In the genomic region with DNA sequence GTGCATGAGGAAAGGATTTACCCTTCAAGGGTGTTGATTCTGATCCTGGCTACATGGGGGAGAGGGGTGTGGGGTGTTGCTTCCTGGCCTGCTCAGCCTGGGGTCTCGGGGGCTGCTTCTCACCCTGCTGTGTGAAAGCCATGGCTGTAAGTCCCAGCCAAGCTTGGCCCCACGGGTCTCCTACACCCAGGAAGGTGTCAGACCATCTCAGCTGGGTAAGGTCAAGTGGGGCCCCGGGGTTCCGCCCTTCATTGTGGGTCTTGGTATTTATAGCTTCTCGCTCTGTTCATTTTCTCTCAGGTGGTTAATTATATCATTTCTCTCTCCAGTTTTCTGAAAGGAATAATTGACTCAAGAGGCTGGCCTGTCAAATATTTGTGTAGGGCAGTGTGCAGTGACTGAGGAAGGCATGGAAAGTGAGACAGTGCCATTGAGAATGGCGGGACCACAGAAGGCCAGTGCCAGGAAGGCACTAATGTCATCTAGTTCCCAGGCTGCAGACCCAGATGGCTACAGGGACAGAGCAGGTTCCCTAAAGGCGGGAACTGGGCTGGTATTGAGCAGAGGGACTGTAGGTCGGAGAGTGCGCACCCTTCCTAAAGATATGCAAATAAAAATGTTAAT, we compare ENCODE assay signal across 1 cellular context.
TF ChIP-seq lines count a peak whose summit lies in the region.

No MANE protein-coding gene starts in this region.

TF ChIP-seq in WTC11, 78 proteins besides CTCF, POLR2A, EP300 and RAD21 (continued from another document):
- TF ChIP-seq, protein P1, sequence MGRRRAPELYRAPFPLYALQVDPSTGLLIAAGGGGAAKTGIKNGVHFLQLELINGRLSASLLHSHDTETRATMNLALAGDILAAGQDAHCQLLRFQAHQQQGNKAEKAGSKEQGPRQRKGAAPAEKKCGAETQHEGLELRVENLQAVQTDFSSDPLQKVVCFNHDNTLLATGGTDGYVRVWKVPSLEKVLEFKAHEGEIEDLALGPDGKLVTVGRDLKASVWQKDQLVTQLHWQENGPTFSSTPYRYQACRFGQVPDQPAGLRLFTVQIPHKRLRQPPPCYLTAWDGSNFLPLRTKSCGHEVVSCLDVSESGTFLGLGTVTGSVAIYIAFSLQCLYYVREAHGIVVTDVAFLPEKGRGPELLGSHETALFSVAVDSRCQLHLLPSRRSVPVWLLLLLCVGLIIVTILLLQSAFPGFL (CRISPR knock-in tag; IDR thresholded peaks at IDR 0.05; ENCODE audit: borderline replicate concordance), result no peak
- TF ChIP-seq, protein P2, sequence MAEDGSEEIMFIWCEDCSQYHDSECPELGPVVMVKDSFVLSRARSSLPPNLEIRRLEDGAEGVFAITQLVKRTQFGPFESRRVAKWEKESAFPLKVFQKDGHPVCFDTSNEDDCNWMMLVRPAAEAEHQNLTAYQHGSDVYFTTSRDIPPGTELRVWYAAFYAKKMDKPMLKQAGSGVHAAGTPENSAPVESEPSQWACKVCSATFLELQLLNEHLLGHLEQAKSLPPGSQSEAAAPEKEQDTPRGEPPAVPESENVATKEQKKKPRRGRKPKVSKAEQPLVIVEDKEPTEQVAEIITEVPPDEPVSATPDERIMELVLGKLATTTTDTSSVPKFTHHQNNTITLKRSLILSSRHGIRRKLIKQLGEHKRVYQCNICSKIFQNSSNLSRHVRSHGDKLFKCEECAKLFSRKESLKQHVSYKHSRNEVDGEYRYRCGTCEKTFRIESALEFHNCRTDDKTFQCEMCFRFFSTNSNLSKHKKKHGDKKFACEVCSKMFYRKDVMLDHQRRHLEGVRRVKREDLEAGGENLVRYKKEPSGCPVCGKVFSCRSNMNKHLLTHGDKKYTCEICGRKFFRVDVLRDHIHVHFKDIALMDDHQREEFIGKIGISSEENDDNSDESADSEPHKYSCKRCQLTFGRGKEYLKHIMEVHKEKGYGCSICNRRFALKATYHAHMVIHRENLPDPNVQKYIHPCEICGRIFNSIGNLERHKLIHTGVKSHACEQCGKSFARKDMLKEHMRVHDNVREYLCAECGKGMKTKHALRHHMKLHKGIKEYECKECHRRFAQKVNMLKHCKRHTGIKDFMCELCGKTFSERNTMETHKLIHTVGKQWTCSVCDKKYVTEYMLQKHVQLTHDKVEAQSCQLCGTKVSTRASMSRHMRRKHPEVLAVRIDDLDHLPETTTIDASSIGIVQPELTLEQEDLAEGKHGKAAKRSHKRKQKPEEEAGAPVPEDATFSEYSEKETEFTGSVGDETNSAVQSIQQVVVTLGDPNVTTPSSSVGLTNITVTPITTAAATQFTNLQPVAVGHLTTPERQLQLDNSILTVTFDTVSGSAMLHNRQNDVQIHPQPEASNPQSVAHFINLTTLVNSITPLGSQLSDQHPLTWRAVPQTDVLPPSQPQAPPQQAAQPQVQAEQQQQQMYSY (CRISPR knock-in tag; IDR thresholded peaks at IDR 0.05), result no peak
- TF ChIP-seq, protein P3, sequence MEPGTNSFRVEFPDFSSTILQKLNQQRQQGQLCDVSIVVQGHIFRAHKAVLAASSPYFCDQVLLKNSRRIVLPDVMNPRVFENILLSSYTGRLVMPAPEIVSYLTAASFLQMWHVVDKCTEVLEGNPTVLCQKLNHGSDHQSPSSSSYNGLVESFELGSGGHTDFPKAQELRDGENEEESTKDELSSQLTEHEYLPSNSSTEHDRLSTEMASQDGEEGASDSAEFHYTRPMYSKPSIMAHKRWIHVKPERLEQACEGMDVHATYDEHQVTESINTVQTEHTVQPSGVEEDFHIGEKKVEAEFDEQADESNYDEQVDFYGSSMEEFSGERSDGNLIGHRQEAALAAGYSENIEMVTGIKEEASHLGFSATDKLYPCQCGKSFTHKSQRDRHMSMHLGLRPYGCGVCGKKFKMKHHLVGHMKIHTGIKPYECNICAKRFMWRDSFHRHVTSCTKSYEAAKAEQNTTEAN (CRISPR knock-in tag; IDR thresholded peaks at IDR 0.05), result no peak
- TF ChIP-seq NR2C2 (CRISPR knock-in tag; IDR thresholded peaks at IDR 0.05), result no peak
- no peak for TF ChIP-seq GRHL2 (CRISPR knock-in tag; IDR thresholded peaks at IDR 0.05; ENCODE audit: insufficient replicate concordance, severe bottlenecking)
- TF ChIP-seq NR1H2 (CRISPR knock-in tag; IDR thresholded peaks at IDR 0.05), result no peak
- TF ChIP-seq JAZF1 (CRISPR knock-in tag; IDR thresholded peaks at IDR 0.05), result no peak
- TF ChIP-seq MYBL2 (CRISPR knock-in tag; IDR thresholded peaks at IDR 0.05), result no peak
- no peak for TF ChIP-seq ATF1 (CRISPR knock-in tag; IDR thresholded peaks at IDR 0.05)
- TF ChIP-seq, protein P4, sequence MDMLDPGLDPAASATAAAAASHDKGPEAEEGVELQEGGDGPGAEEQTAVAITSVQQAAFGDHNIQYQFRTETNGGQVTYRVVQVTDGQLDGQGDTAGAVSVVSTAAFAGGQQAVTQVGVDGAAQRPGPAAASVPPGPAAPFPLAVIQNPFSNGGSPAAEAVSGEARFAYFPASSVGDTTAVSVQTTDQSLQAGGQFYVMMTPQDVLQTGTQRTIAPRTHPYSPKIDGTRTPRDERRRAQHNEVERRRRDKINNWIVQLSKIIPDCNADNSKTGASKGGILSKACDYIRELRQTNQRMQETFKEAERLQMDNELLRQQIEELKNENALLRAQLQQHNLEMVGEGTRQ (CRISPR knock-in tag; IDR thresholded peaks at IDR 0.05), result no peak
- TF ChIP-seq ELF4 (CRISPR knock-in tag; IDR thresholded peaks at IDR 0.05; ENCODE audit: low read depth), result no peak
- TF ChIP-seq FOXJ3 (CRISPR knock-in tag; IDR thresholded peaks at IDR 0.05; ENCODE audit: borderline replicate concordance), result no peak
- no peak for TF ChIP-seq TEAD4 (CRISPR knock-in tag; IDR thresholded peaks at IDR 0.05)
